ENCODE assay signal across 17 cellular contexts in genomic region chr6:154167163-154167562, GRCh38.
DNase-seq lines count a peak whose midpoint lies in the region; TF ChIP-seq lines count a peak whose summit lies in the region.
"Had no signal": no experiment of that assay in that cellular context is flagged by ENCODE, and none has a peak within 500 bp of the region (broad histone marks: within the 10 kb centered on the region; RNA-seq: fewer than 3 reads in every experiment).

No MANE protein-coding gene starts in this region.

- H3K27ac Mint-ChIP-seq in activated naive CD4-positive, alpha-beta T cell treated with anti-CD3 and anti-CD28 coated beads, Interleukin-2, amount 50 U/mL, for 24 hours, result peak overlapping the region; percentile 74
- no peak overlapping the region for H3K27ac Mint-ChIP-seq in activated naive CD4-positive, alpha-beta T cell treated with anti-CD3 and anti-CD28 coated beads, Interleukin-2, amount 10 ng/mL, durations not matched to agents 7 days and 5 days
- peak overlapping the region in 2 of 6 donors; percentile 37 to 72 for H3K27ac Mint-ChIP-seq in immature natural killer cell
- H3K27ac Mint-ChIP-seq: activated naive CD4-positive, alpha-beta T cell treated with anti-CD3 and anti-CD28 coated beads, Interleukin-2, amount 50 U/mL, for 72 hours had no signal

- no peak overlapping the region for H3K4me3 Mint-ChIP-seq in activated naive CD4-positive, alpha-beta T cell treated with anti-CD3 and anti-CD28 coated beads, Interleukin-2, amount 50 U/mL, for 24 hours
- no peak overlapping the region for H3K4me3 Mint-ChIP-seq in activated naive CD4-positive, alpha-beta T cell treated with anti-CD3 and anti-CD28 coated beads, Interleukin-2, amount 10 ng/mL, durations not matched to agents 7 days and 5 days
- no peak overlapping the region for H3K4me3 Mint-ChIP-seq in immature natural killer cell

- H3K9me3 Mint-ChIP-seq in activated naive CD4-positive, alpha-beta T cell treated with anti-CD3 and anti-CD28 coated beads, Interleukin-2, amount 50 U/mL, for 24 hours, result peaks cover 4% of the 10 kb centered on the region
- no peaks in the 10 kb centered on the region for H3K9me3 Mint-ChIP-seq in activated naive CD4-positive, alpha-beta T cell treated with anti-CD3 and anti-CD28 coated beads, Interleukin-2, amount 10 ng/mL, durations not matched to agents 7 days and 5 days
- no peaks in the 10 kb centered on the region for H3K9me3 Mint-ChIP-seq in immature natural killer cell

- CTCF ChIA-PET in activated naive CD4-positive, alpha-beta T cell treated with anti-CD3 and anti-CD28 coated beads, Interleukin-2, amount 10 ng/mL, durations not matched to agents 7 days and 5 days (lab: Charles Lee), result interaction anchor here (1.1 to 4.7 kb wide), 3 partner anchors 8 to 110 kb away, joined by 3 to 16 read pairs (median 3); no protein-coding TSS in a partner anchor

- H3K4me1 Mint-ChIP-seq in activated naive CD4-positive, alpha-beta T cell treated with anti-CD3 and anti-CD28 coated beads, Interleukin-2, amount 50 U/mL, for 24 hours, result peaks cover 64% of the 10 kb centered on the region
- H3K4me1 Mint-ChIP-seq in activated naive CD4-positive, alpha-beta T cell treated with anti-CD3 and anti-CD28 coated beads, Interleukin-2, amount 10 ng/mL, durations not matched to agents 7 days and 5 days, result peaks cover 23% of the 10 kb centered on the region
- H3K4me1 Mint-ChIP-seq in immature natural killer cell, result peaks cover 44 to 70% of the 10 kb centered on the region in 2 donors

- H3K27me3 ChIP-seq in dorsolateral prefrontal cortex, result no peaks in the 10 kb centered on the region
- H3K27me3 ChIP-seq: hepatocyte had no signal

- H3K27me3 Mint-ChIP-seq in activated naive CD4-positive, alpha-beta T cell treated with anti-CD3 and anti-CD28 coated beads, Interleukin-2, amount 50 U/mL, for 24 hours, result no peaks in the 10 kb centered on the region
- H3K27me3 Mint-ChIP-seq in activated naive CD4-positive, alpha-beta T cell treated with anti-CD3 and anti-CD28 coated beads, Interleukin-2, amount 10 ng/mL, durations not matched to agents 7 days and 5 days, result no peaks in the 10 kb centered on the region
- H3K27me3 Mint-ChIP-seq in immature natural killer cell (ENCODE audit: low read depth in 3 of 3), result peaks cover 0 to 2% (median 0%) of the 10 kb centered on the region in 3 donors

- H3K36me3 Mint-ChIP-seq in activated naive CD4-positive, alpha-beta T cell treated with anti-CD3 and anti-CD28 coated beads, Interleukin-2, amount 50 U/mL, for 24 hours, result peaks cover 30% of the 10 kb centered on the region
- peaks cover 36% of the 10 kb centered on the region for H3K36me3 Mint-ChIP-seq in activated naive CD4-positive, alpha-beta T cell treated with anti-CD3 and anti-CD28 coated beads, Interleukin-2, amount 10 ng/mL, durations not matched to agents 7 days and 5 days
- H3K36me3 Mint-ChIP-seq in immature natural killer cell, result peaks cover 14 to 22% (median 18%) of the 10 kb centered on the region in 3 donors

- TF ChIP-seq POLR2A in NB4 (IDR thresholded peaks at IDR 0.05; ENCODE audit: extremely low read depth, insufficient read length), result no peak

- H3K4me3 ChIP-seq in NB4 (ENCODE audit: low read depth, low read length) (no peak overlapping the region), dorsolateral prefrontal cortex (no peak overlapping the region)
- H3K4me3 ChIP-seq: hepatocyte had no signal

- H3K27ac ChIP-seq in dorsolateral prefrontal cortex (peak overlapping the region in 34 of 59 donors; percentile 1 to 78 (median 49)), temporal lobe (ENCODE audit: low read depth, low read length) (peak overlapping the region; percentile 9)
- H3K27ac ChIP-seq: hepatocyte had no signal

- TF ChIP-seq CTCF in NB4 (IDR thresholded peaks at IDR 0.05; ENCODE audit: low read depth, low read length) (no peak), dorsolateral prefrontal cortex (IDR thresholded peaks at IDR 0.05 in 54 of 56, conservative IDR thresholded peaks at IDR 0.05 in 2 of 56; ENCODE audit: low read depth in 1 of 56, partially characterized antibody in 56 of 56) (no peak)

- intact Hi-C loops in dorsolateral prefrontal cortex (cut with DNase I), result no loop called here

- no peak for DNase-seq in activated naive CD4-positive, alpha-beta T cell treated with anti-CD3 and anti-CD28 coated beads, Interleukin-2, amount 10 ng/mL, durations not matched to agents 7 days and 5 days
- DNase-seq in NB4 (ENCODE audit: low read depth), result peak; percentile 39
- peak in 3 of 10 donors; percentile 53 to 66 (median 56) for DNase-seq in dorsolateral prefrontal cortex
- no peak for DNase-seq in immature natural killer cell
- DNase-seq in T-helper 1 cell, result no peak
- DNase-seq in SKM-1 treated with dmso at 0.1 percent for 144 hours (lab: John Stamatoyannopoulos, UW; ENCODE audit: unreplicated experiment), result no peak
- DNase-seq: activated CD4-positive, alpha-beta T cell treated with anti-CD3 and anti-CD28 coated beads for 1 hour; activated CD8-positive, alpha-beta memory T cell treated with anti-CD3 and anti-CD28 coated beads, Interleukin-2, amount 50 U/mL, for 48 hours; effector CD4-positive, alpha-beta T cell; IMR-90; NCI-H1105; NCI-H446 treated with DMSO at 0.1 percent for 48 hours; stimulated activated naive CD8-positive, alpha-beta T cell treated with anti-CD3 and anti-CD28 coated beads, Interleukin-15, Interleukin-2, amounts not matched to agents 100 U/mL and 50 U/mL, for 24 hours had no signal
